ENCODE assay signal across 16 cellular contexts in genomic region chr2:12428786-12429185, GRCh38.
DNase-seq lines count a peak whose midpoint lies in the region; TF ChIP-seq lines count a peak whose summit lies in the region.
"Had no signal": no experiment of that assay in that cellular context is flagged by ENCODE, and none has a peak within 500 bp of the region (broad histone marks: within the 10 kb centered on the region; RNA-seq: fewer than 3 reads in every experiment).

No MANE protein-coding gene starts in this region.

- no peak overlapping the region for H2BK120ac ChIP-seq in mesenchymal stem cell (ENCODE audit: low read depth, low read length)

- H3K4me3 ChIP-seq in HUES64 (ENCODE audit: low read length) = no peak overlapping the region
- H3K4me3 ChIP-seq in mesenchymal stem cell (ENCODE audit: insufficient read depth in 1 of 2, low read depth in 1 of 2, low read length in 2 of 2) = no peak overlapping the region
- no peak overlapping the region for H3K4me3 ChIP-seq in tibial artery
- H3K4me3 ChIP-seq: smooth muscle cell had no signal

- no peak overlapping the region for H3K23ac ChIP-seq in mesenchymal stem cell (ENCODE audit: low read length in 2 of 2)

- in situ Hi-C loops in GM13977 (cut with MboI; ENCODE audit: low pct_unique_long_range_greater_than_20kb, low sequenced_read_pairs, unreplicated experiment) = loop anchor here (10.0 kb wide), 1 partner anchor 286 kb away; the partner anchor contains the start of gene TRIB2

- H2BK12ac ChIP-seq in mesenchymal stem cell (ENCODE audit: low read length in 2 of 2) = peak overlapping the region in 1 of 2 experiments; percentile 94

- H3K27ac Mint-ChIP-seq in brain = peak overlapping the region; percentile 27 to 91 (median 63)
- H3K27ac Mint-ChIP-seq: activated CD4-positive, alpha-beta T cell treated with anti-CD3 and anti-CD28 coated beads, Interleukin-2, amount 10 ng/mL, durations not matched to agents 24 days and 14 days had no signal

- H3K36me3 ChIP-seq in HUES64 (ENCODE audit: insufficient read depth, low read length) (no peaks in the 10 kb centered on the region), mesenchymal stem cell (ENCODE audit: control insufficient read depth in 1 of 2, insufficient read depth in 2 of 2, low read depth in 1 of 2, low read length in 2 of 2) (no peaks in the 10 kb centered on the region), tibial artery (no peaks in the 10 kb centered on the region)
- H3K36me3 ChIP-seq: BE2C had no signal

- H3K9me3 ChIP-seq in HUES64 (ENCODE audit: insufficient read depth, low read depth, low read length) = no peaks in the 10 kb centered on the region
- H3K9me3 ChIP-seq in mesenchymal stem cell (ENCODE audit: control insufficient read depth, low read length) = no peaks in the 10 kb centered on the region
- H3K9me3 ChIP-seq in tibial artery = no peaks in the 10 kb centered on the region
- H3K9me3 ChIP-seq: BE2C had no signal

- no peak for TF ChIP-seq CTCF in brain (conservative IDR thresholded peaks at IDR 0.05)
- TF ChIP-seq CTCF in tibial artery (IDR thresholded peaks at IDR 0.05) = no peak
- no peak for TF ChIP-seq CTCF in GM13977 (IDR thresholded peaks at IDR 0.05; ENCODE audit: extremely low read depth, insufficient read depth, missing control alignments)

- H3K18ac ChIP-seq in mesenchymal stem cell (ENCODE audit: low read depth in 1 of 2, low read length in 2 of 2) = peak overlapping the region; percentile 92 to 94

- 0% methylated on average over 1 of the region's 1 CpG for WGBS in HUES64
- WGBS in mesenchymal stem cell = 0% methylated on average over 1 of the region's 1 CpG

- no peak overlapping the region for H4K91ac ChIP-seq in mesenchymal stem cell (ENCODE audit: low read length)

- H3K27me3 ChIP-seq in HUES64 (ENCODE audit: insufficient read depth, low read length) (no peaks in the 10 kb centered on the region), mesenchymal stem cell (ENCODE audit: control insufficient read depth in 1 of 2, insufficient read depth in 1 of 2, low read length in 2 of 2) (no peaks in the 10 kb centered on the region), tibial artery (no peaks in the 10 kb centered on the region)
- H3K27me3 ChIP-seq: BE2C had no signal

- no peaks in the 10 kb centered on the region for H3K36me3 Mint-ChIP-seq in brain

- H3K4me2 ChIP-seq in mesenchymal stem cell (ENCODE audit: low read length, poor library complexity, severe bottlenecking) = no peak overlapping the region
- H3K4me2 ChIP-seq: smooth muscle cell had no signal

- peak overlapping the region; percentile 17 for H3K9ac ChIP-seq in HUES64 (ENCODE audit: low read depth, low read length)
- H3K9ac ChIP-seq in mesenchymal stem cell (ENCODE audit: low read length) = no peak overlapping the region

- intact Hi-C loops in tibial artery (cut with DNase I; ENCODE audit: low total_unique reads) = no loop called here

- H3K79me1 ChIP-seq in mesenchymal stem cell (replicated peaks; ENCODE audit: low read length, poor library complexity, severe bottlenecking) = no peaks in the 10 kb centered on the region

- peaks cover 8% of the 10 kb centered on the region for H3K27me3 Mint-ChIP-seq in brain
- H3K27me3 Mint-ChIP-seq: activated CD4-positive, alpha-beta T cell treated with anti-CD3 and anti-CD28 coated beads, Interleukin-2, amount 10 ng/mL, durations not matched to agents 24 days and 14 days had no signal

- H2BK15ac ChIP-seq in mesenchymal stem cell (ENCODE audit: low read depth, poor library complexity, severe bottlenecking) = peak overlapping the region; percentile 38

- peak overlapping the region; percentile 79 for H4K8ac ChIP-seq in mesenchymal stem cell (ENCODE audit: low read length)

- H2BK5ac ChIP-seq in mesenchymal stem cell (ENCODE audit: low read depth, low read length, poor library complexity, severe bottlenecking) = no peak overlapping the region

- H3K9me3 Mint-ChIP-seq in brain = peaks cover 0 to 7% (median 0%) of the 10 kb centered on the region in 5 experiments
- H3K9me3 Mint-ChIP-seq: activated CD4-positive, alpha-beta T cell treated with anti-CD3 and anti-CD28 coated beads, Interleukin-2, amount 10 ng/mL, durations not matched to agents 24 days and 14 days had no signal

- H3K4me1 Mint-ChIP-seq in brain = peaks cover 60% of the 10 kb centered on the region

- H2AFZ ChIP-seq in mesenchymal stem cell (ENCODE audit: low read depth, low read length) = no peak overlapping the region

- H3K27ac ChIP-seq in HUES64 (ENCODE audit: low read depth, low read length) (peak overlapping the region; percentile 76), mesenchymal stem cell (ENCODE audit: low read length, poor library complexity, severe bottlenecking) (peak overlapping the region; percentile 50), tibial artery (peak overlapping the region; percentile 26 to 66)

- no peak overlapping the region for H2AK5ac ChIP-seq in mesenchymal stem cell (ENCODE audit: low read length, severe bottlenecking)

- H3K14ac ChIP-seq in mesenchymal stem cell (ENCODE audit: low read length in 2 of 2) = no peak overlapping the region

- H3K4me1 ChIP-seq in HUES64 (ENCODE audit: insufficient read depth, low read length) = peaks cover 26% of the 10 kb centered on the region
- peaks cover 6% of the 10 kb centered on the region for H3K4me1 ChIP-seq in mesenchymal stem cell (ENCODE audit: control insufficient read depth, insufficient read depth, low read depth, low read length)
- peaks cover 0 to 57% (median 26%) of the 10 kb centered on the region in 4 donors for H3K4me1 ChIP-seq in tibial artery
- H3K4me1 ChIP-seq: BE2C had no signal

- H3K4ac ChIP-seq in mesenchymal stem cell (ENCODE audit: low read depth in 1 of 2, low read length in 2 of 2) = peak overlapping the region in 1 of 2 experiments; percentile 80

- peak overlapping the region in 2 of 5 experiments; percentile 7 to 34 for H3K4me3 Mint-ChIP-seq in brain
- H3K4me3 Mint-ChIP-seq: activated CD4-positive, alpha-beta T cell treated with anti-CD3 and anti-CD28 coated beads, Interleukin-2, amount 10 ng/mL, durations not matched to agents 24 days and 14 days had no signal

- DNase-seq in mesenchymal stem cell = no peak
- no peak for DNase-seq in tibial artery
- no peak for DNase-seq in GM13977 (ENCODE audit: low spot score)
- no peak for DNase-seq in epidermal melanocyte (ENCODE audit: insufficient read length, low spot score)
- DNase-seq in kidney tubule cell (ENCODE audit: low spot score) = no peak
- DNase-seq in GDM1 (lab: John Stamatoyannopoulos, UW) = no peak
- DNase-seq: activated CD4-positive, alpha-beta T cell treated with anti-CD3 and anti-CD28 coated beads, Interleukin-2, amount 10 ng/mL, durations not matched to agents 24 days and 14 days; BE2C; dermis blood vessel endothelial cell; GOT3; left ventricle myocardium superior; NCI-H1694 treated with DMSO at 0.1 percent for 48 hours; NCI-H345 had no signal
